In genomic region chr18:72819050-72819449, GRCh38 we compare ENCODE assay signal across 22 cellular contexts. TPM values are rescaled to one million over a fixed set of nuclear protein-coding genes. Genes with fewer than 3 reads are reported as not detected.
"Had no signal": no experiment of that assay in that cellular context is flagged by ENCODE, and none has a peak within 500 bp of the region (broad histone marks: within the 10 kb centered on the region; RNA-seq: fewer than 3 reads in every experiment).

No MANE protein-coding gene starts in this region.

- DNase-seq: activated CD4-positive, alpha-beta memory T cell treated with anti-CD3 and anti-CD28 coated beads, Interleukin-2, amount 10 ng/mL, durations not matched to agents 7 days and 5 days; activated CD4-positive, alpha-beta T cell treated with anti-CD3 and anti-CD28 coated beads for 36 hours; activated CD4-positive, alpha-beta T cell treated with anti-CD3 and anti-CD28 coated beads, Interleukin-2, amount 50 U/mL, for 1 hour; activated gamma-delta T cell treated with Interleukin-2 at 50 U/mL for 16 hours; activated naive CD4-positive, alpha-beta T cell treated with anti-CD3 and anti-CD28 coated beads, Interleukin-2, amount 10 ng/mL, durations not matched to agents 7 days and 5 days; activated naive CD8-positive, alpha-beta T cell treated with anti-CD3 and anti-CD28 coated beads for 36 hours; activated T-cell treated with anti-CD3 and anti-CD28 coated beads for 4 hours; activated T-cell treated with anti-CD3 and anti-CD28 coated beads, Interleukin-2, amount 50 U/mL, for 48 hours; brain microvascular endothelial cell; MM.1S; NCI-H1930; NCI-H446 treated with DMSO at 0.1 percent for 48 hours; NCI-H524 treated with DMSO at 0.1 percent for 48 hours; PC-9; T-cell; WERI-Rb-1 had no signal

- H3K4me3 ChIP-seq: cardiac muscle cell, PC-9, SK-N-MC had no signal

- ATAC-seq: activated CD4-positive, alpha-beta T cell treated with anti-CD3 and anti-CD28 coated beads for 36 hours; activated T-helper 17 cell treated with anti-CD3 and anti-CD28 coated beads, Interleukin-2, amount 50 U/mL, for 72 hours; T-cell had no signal

- H3K27me3 ChIP-seq: brain microvascular endothelial cell, cardiac muscle cell had no signal

- H3K27ac ChIP-seq: brain microvascular endothelial cell, cardiac muscle cell, KMS-11, PC-9, SK-N-MC, WERI-Rb-1 had no signal

- H3K36me3 ChIP-seq: brain microvascular endothelial cell, cardiac muscle cell, WERI-Rb-1 had no signal

RNA-seq across cellular contexts. Expression of gene NETO1, which starts 48.7 kb away (rescaled TPM):
- total RNA-seq: activated CD4-positive, alpha-beta memory T cell treated with anti-CD3 and anti-CD28 coated beads, Interleukin-2, amount 10 ng/mL, durations not matched to agents 7 days and 5 days; activated CD4-positive, alpha-beta T cell treated with anti-CD3 and anti-CD28 coated beads for 36 hours; activated CD8-positive, alpha-beta memory T cell treated with anti-CD3 and anti-CD28 coated beads for 36 hours; activated naive CD8-positive, alpha-beta T cell treated with anti-CD3 and anti-CD28 coated beads for 36 hours; activated T-helper 17 cell treated with anti-CD3 and anti-CD28 coated beads, Interleukin-2, amount 50 U/mL, for 72 hours; PC-9; T-helper 2 cell treated with Interferon-gamma antibody and Interleukin-4, amounts not matched to agents 100 ng/mL and 5 ng/mL, for 36 hours had no signal
